Comparison of ENCODE assay signal across 8 cellular contexts in the genomic region with DNA sequence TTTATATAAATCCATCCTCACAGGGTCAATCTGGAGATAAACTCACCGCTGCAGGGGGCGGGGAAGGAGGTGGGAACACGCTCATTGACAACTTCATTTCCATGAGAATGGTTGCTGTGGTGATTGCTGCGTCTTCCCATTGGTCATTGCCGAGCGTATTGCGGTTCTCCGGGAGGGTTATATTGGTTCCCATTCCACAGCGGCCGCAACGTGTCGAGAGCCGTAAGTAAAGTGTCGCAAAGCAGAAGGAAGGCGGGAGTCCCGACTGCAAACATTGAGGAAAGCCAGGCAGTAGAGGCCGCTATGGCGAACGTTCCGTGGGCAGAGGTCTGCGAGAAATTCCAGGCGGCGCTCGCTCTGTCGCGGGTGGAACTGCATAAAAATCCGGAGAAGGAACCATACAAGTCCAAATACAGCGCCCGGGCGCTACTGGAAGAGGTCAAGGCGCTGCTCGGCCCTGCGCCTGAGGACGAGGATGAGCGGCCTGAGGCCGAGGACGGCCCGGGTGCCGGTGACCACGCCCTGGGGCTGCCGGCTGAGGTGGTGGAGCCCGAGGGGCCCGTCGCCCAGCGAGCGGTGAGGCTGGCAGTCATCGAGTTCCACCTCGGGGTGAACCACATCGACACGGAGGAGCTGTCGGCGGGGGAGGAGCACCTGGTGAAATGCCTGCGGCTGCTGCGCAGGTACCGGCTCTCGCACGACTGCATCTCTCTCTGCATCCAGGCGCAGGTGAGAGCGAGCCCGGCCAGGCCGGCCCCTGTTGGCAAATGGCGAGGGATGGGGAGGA. TPM values are rescaled to one million over a fixed set of nuclear protein-coding genes. Genes with fewer than 3 reads are reported as not detected.
DNase-seq lines count a peak whose midpoint lies in the region; ATAC-seq and TF ChIP-seq lines count a peak whose summit lies in the region.

KIFBP (plus strand) TSS at position 274 of the 787 bp plus-strand sequence; CDS start at position 304, 30 bp downstream.

- peak; percentile 91 for DNase-seq in AG04449 (ENCODE audit: low read depth, low spot score)
- peak; percentile 92 for DNase-seq in NCI-H2171 treated with DMSO at 0.1 percent for 48 hours (lab: John Stamatoyannopoulos, UW)
- DNase-seq in WERI-Rb-1: peak; percentile 96
- DNase-seq in mammary epithelial cell: peak; percentile 96

- H4K20me1 ChIP-seq in mammary epithelial cell (ENCODE audit: insufficient read depth, low read length): no peaks in the 10 kb centered on the region

- peaks cover 62% of the 10 kb centered on the region for H3K79me2 ChIP-seq in mammary epithelial cell (ENCODE audit: insufficient read depth, low read length)

- H3K36me3 ChIP-seq in WERI-Rb-1 (peaks cover 19% of the 10 kb centered on the region), mammary epithelial cell (ENCODE audit: insufficient read depth, low read length) (peaks cover 9% of the 10 kb centered on the region), iPS-20b (ENCODE audit: insufficient read depth, low read depth, low read length) (peaks cover 34% of the 10 kb centered on the region)

- TF ChIP-seq CTCF in AG04449 (IDR thresholded peaks at IDR 0.05; ENCODE audit: insufficient read depth, low read length, missing control alignments): peak; percentile 68
- TF ChIP-seq CTCF in WERI-Rb-1 (IDR thresholded peaks at IDR 0.05; ENCODE audit: low read depth, low read length): peak; percentile 66
- peak; percentile 16 to 64 for TF ChIP-seq CTCF in mammary epithelial cell (conservative IDR thresholded peaks at IDR 0.05 in 1 of 2, IDR thresholded peaks at IDR 0.05 in 1 of 2; ENCODE audit: extremely low read depth in 1 of 2, insufficient read depth in 1 of 2, low read depth in 1 of 2, low read length in 2 of 2)

- intact Hi-C loops in mammary epithelial cell (cut with micrococcal nuclease): loop anchor here (1.0 to 5.0 kb wide), 5 partner anchors 105 to 404 kb away; partner anchors contain the start of gene SUPV3L1

- ATAC-seq in GM18868 (IDR thresholded peaks at IDR 0.05; ENCODE audit: unreplicated experiment): peak; percentile 75
- peak; percentile 75 for ATAC-seq in HG03108 (IDR thresholded peaks at IDR 0.05; ENCODE audit: unreplicated experiment)

- H3K27me3 ChIP-seq in WERI-Rb-1 (ENCODE audit: insufficient read depth, low read depth, severe bottlenecking) (no peaks in the 10 kb centered on the region), mammary epithelial cell (ENCODE audit: insufficient read depth, low read length) (no peaks in the 10 kb centered on the region), iPS-20b (ENCODE audit: insufficient read depth, low read length) (no peaks in the 10 kb centered on the region)

- CTCF ChIA-PET in AG04449 (lab: Yijun Ruan, JAX): interaction anchor here (0.8 to 2.1 kb wide), 11 partner anchors 10 to 148 kb away, joined by 3 to 20 read pairs (median 4); no protein-coding TSS in a partner anchor
- CTCF ChIA-PET in mammary epithelial cell (lab: Charles Lee; ENCODE audit: low non-redundant PET): no interaction called here

- H3K9ac ChIP-seq in mammary epithelial cell (ENCODE audit: insufficient read depth, low read length): peak within 1 kb of the TSS; percentile 77
- H3K9ac ChIP-seq in iPS-20b (ENCODE audit: low read depth, low read length): peak within 1 kb of the TSS; percentile 89

- H2AFZ ChIP-seq in mammary epithelial cell (ENCODE audit: low read depth, low read length): peak within 1 kb of the TSS; percentile 90

- dilution Hi-C loops in mammary epithelial cell (cut with HindIII; ENCODE audit: low sequenced_read_pairs): no loop called here

- in situ Hi-C loops in mammary epithelial cell (cut with MboI; ENCODE audit: low sequenced_read_pairs in 2 of 2): loop anchor here in 1 of 2 donors (25.0 kb wide), 1 partner anchor 424 kb away; the partner anchor contains the start of gene TACR2

- WGBS in mammary epithelial cell (ENCODE audit: low coverage, missing lambda C conversion rate): 3% methylated on average over 18 of the region's 62 CpGs

- POLR2A ChIA-PET in AG04449 (lab: Yijun Ruan, JAX): no interaction called here

- H3K4me1 ChIP-seq in mammary epithelial cell (ENCODE audit: insufficient read depth, low read length) (peaks cover 28% of the 10 kb centered on the region), iPS-20b (ENCODE audit: insufficient read depth, low read length) (peaks cover 4% of the 10 kb centered on the region; the same call in 1 of the 2 replicates)

- BruUV-seq in mammary epithelial cell (replicated peaks; lab: Mats Ljungman, UMichigan): TSS peak; percentile 9

- H3K9me3 ChIP-seq in WERI-Rb-1 (ENCODE audit: severe bottlenecking) (no peaks in the 10 kb centered on the region), mammary epithelial cell (replicated peaks; ENCODE audit: insufficient read depth, low read length) (no peaks in the 10 kb centered on the region), iPS-20b (ENCODE audit: insufficient read depth, low read depth, low read length) (no peaks in the 10 kb centered on the region)

- H3K27ac ChIP-seq in WERI-Rb-1 (peak within 1 kb of the TSS; percentile 80), mammary epithelial cell (ENCODE audit: insufficient read depth, low read depth, low read length) (peak within 1 kb of the TSS; percentile 73), iPS-20b (ENCODE audit: low read length) (peak within 1 kb of the TSS; percentile 72), skin epidermis (peak within 1 kb of the TSS; percentile 39 to 91 (median 84))

- H3K4me2 ChIP-seq in mammary epithelial cell (ENCODE audit: insufficient read depth, low read depth, low read length): peak within 1 kb of the TSS; percentile 95

- peak within 1 kb of the TSS; percentile 90 for H3K4me3 ChIP-seq in AG04449 (ENCODE audit: low read depth, low read length)
- H3K4me3 ChIP-seq in WERI-Rb-1 (ENCODE audit: low read depth, low read length): peak within 1 kb of the TSS; percentile 91
- peak within 1 kb of the TSS; percentile 70 to 83 (median 79) for H3K4me3 ChIP-seq in mammary epithelial cell (replicated peaks in 1 of 3; ENCODE audit: insufficient read depth in 1 of 3, low read depth in 2 of 3, low read length in 3 of 3)
- peak within 1 kb of the TSS; percentile 92 for H3K4me3 ChIP-seq in iPS-20b (ENCODE audit: low read length)
- peak within 1 kb of the TSS; percentile 73 to 99 (median 91) for H3K4me3 ChIP-seq in skin epidermis

RNA-seq across cellular contexts. Expression of gene KIFBP, which starts in this region (rescaled TPM):
- total RNA-seq in mammary epithelial cell: 10 to 100 TPM; 36.0 to 39.3 TPM
- polyA plus RNA-seq in mammary epithelial cell: 36.1 TPM
- 22.3 TPM for polyA minus RNA-seq in mammary epithelial cell

Comparison
In these comparisons a context has a peak if more than half of its experiments do, and no peak if none do; other contexts are left out.
1. Peak in every context shown above with its lines: DNase-seq, ATAC-seq, H3K4me3 ChIP-seq and H3K27ac ChIP-seq.